Comparison of ENCODE assay signal across 32 cellular contexts in the genomic region with DNA sequence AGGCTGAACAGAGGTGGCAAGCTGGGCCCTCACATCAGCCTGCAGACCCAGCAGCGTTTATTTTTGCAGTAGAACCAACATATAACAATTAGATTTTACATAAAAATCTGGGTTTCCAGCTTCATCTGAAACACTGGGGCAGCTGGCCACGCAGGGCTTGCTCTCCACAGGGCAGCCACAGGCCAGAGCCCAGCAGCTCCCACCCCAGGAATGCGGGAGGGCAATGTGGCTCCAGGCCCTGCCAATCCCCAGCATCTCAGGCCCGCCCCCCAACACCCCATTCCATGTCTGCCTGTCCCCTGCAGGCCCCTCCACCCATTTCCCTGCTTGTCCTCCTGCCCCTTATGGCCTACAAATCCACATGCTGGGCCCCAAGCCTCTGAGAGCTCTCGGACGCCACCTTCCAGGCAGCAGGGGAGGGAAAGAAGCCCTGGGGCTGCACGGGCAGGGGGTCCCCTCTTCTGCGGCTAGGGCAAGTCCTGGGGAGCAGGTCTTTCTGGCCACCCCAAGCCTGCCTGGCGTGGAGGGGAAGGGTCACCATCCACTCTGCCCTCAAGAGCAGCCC. TPM values are rescaled to one million over a fixed set of nuclear protein-coding genes. Genes with fewer than 3 reads are reported as not detected.
"Had no signal": no experiment of that assay in that cellular context is flagged by ENCODE, and none has a peak within 500 bp of the region (broad histone marks: within the 10 kb centered on the region; RNA-seq: fewer than 3 reads in every experiment).

No MANE protein-coding gene starts in this region.

- H3K4me3 ChIP-seq: hepatocyte, prostate gland, stomach, suprapubic skin, transverse colon, uterus had no signal

- DNase-seq: activated CD4-positive, alpha-beta T cell treated with anti-CD3 and anti-CD28 coated beads for 4 hours; activated CD4-positive, alpha-beta T cell treated with anti-CD3 and anti-CD28 coated beads, Interleukin-2, amount 50 U/mL, for 48 hours; activated CD4-positive, CD25-positive, alpha-beta regulatory T cell; activated CD8-positive, alpha-beta memory T cell treated with anti-CD3 and anti-CD28 coated beads, Interleukin-2, amount 50 U/mL, for 48 hours; activated gamma-delta T cell; activated T-cell treated with anti-CD3 and anti-CD28 coated beads, Interleukin-2, amount 50 U/mL, for 48 hours; central memory CD4-positive, alpha-beta T cell; effector memory CD4-positive, alpha-beta T cell; foreskin melanocyte; left cardiac atrium; mesenchymal stem cell; right cardiac atrium; stimulated activated CD4-positive, alpha-beta T cell treated with anti-CD3 and anti-CD28 coated beads, Interleukin-1b, Interleukin-23, amount 100 ng/mL, for 48 hours; stomach; transverse colon; uterus had no signal

- H3K9me3 ChIP-seq: prostate gland, stomach, suprapubic skin, transverse colon, uterus had no signal

- H3K79me2 ChIP-seq: hepatocyte had no signal

- H3K36me3 Mint-ChIP-seq: activated naive CD4-positive, alpha-beta T cell treated with anti-CD3 and anti-CD28 coated beads, Interleukin-2, amount 50 U/mL, for 72 hours; stimulated activated effector memory CD8-positive, alpha-beta T cell treated with anti-CD3 and anti-CD28 coated beads, Interleukin-12 subunit alpha, Interleukin-12 subunit beta, amount 100 ng/mL, for 72 hours had no signal

- H3K27ac Mint-ChIP-seq: activated naive CD4-positive, alpha-beta T cell treated with anti-CD3 and anti-CD28 coated beads, Interleukin-2, amount 50 U/mL, for 72 hours; stimulated activated effector memory CD8-positive, alpha-beta T cell treated with anti-CD3 and anti-CD28 coated beads, Interleukin-12 subunit alpha, Interleukin-12 subunit beta, amount 100 ng/mL, for 72 hours had no signal

- H3K9me3 Mint-ChIP-seq: activated naive CD4-positive, alpha-beta T cell treated with anti-CD3 and anti-CD28 coated beads, Interleukin-2, amount 50 U/mL, for 72 hours; stimulated activated effector memory CD8-positive, alpha-beta T cell treated with anti-CD3 and anti-CD28 coated beads, Interleukin-12 subunit alpha, Interleukin-12 subunit beta, amount 100 ng/mL, for 72 hours had no signal

- H3K4me3 Mint-ChIP-seq: stimulated activated effector memory CD8-positive, alpha-beta T cell treated with anti-CD3 and anti-CD28 coated beads, Interleukin-12 subunit alpha, Interleukin-12 subunit beta, amount 100 ng/mL, for 72 hours had no signal

- H3K4me1 Mint-ChIP-seq: stimulated activated effector memory CD8-positive, alpha-beta T cell treated with anti-CD3 and anti-CD28 coated beads, Interleukin-12 subunit alpha, Interleukin-12 subunit beta, amount 100 ng/mL, for 72 hours had no signal

- H3K36me3 ChIP-seq: prostate gland, stomach, suprapubic skin, transverse colon, uterus had no signal

- ATAC-seq: activated naive CD4-positive, alpha-beta T cell treated with anti-CD3 and anti-CD28 coated beads, Interleukin-2, amount 50 U/mL, for 72 hours; esophagus mucosa; left cardiac atrium; right cardiac atrium; stimulated activated effector memory CD8-positive, alpha-beta T cell treated with anti-CD3 and anti-CD28 coated beads, Interleukin-12 subunit alpha, Interleukin-12 subunit beta, amount 100 ng/mL, for 72 hours had no signal

- H3K27ac ChIP-seq: hepatocyte, prostate gland, stomach, suprapubic skin, transverse colon, uterus had no signal

- H3K4me2 ChIP-seq: hepatocyte had no signal

- H2AFZ ChIP-seq: hepatocyte had no signal

- H3K27me3 ChIP-seq: hepatocyte, transverse colon, uterus had no signal

- H3K4me1 ChIP-seq: prostate gland, stomach, suprapubic skin, transverse colon, uterus had no signal

RNA-seq across cellular contexts. Expression of a gene that starts 15.0 kb away (rescaled TPM):
- total RNA-seq: activated CD8-positive, alpha-beta memory T cell treated with anti-CD3 and anti-CD28 coated beads for 36 hours; astrocyte; dermis microvascular lymphatic vessel endothelial cell; endothelial cell of umbilical vein; esophagus mucosa; left cardiac atrium; lower leg skin; mononuclear cell; omental fat pad; prostate gland; right cardiac atrium; skeletal muscle tissue; stomach; suprapubic skin; T-helper 1 cell treated with Interleukin-12 subunit alpha and Interleukin-12 subunit beta and Interleukin-4 antibody, amounts not matched to agents 30 ng/mL and 1 ng/mL, for 36 hours; transverse colon; uterus had no signal
- polyA plus RNA-seq: adipose tissue, endothelial cell of umbilical vein, right cardiac atrium, stomach had no signal
